ENCODE assay signal across 8 cellular contexts in genomic region chr10:119489572-119490326, GRCh38. TPM values are rescaled to one million over a fixed set of nuclear protein-coding genes. Genes with fewer than 3 reads are reported as not detected.
DNase-seq lines count a peak whose midpoint lies in the region; ATAC-seq, FAIRE-seq and TF ChIP-seq lines count a peak whose summit lies in the region.

No MANE protein-coding gene starts in this region.

- peak; percentile 77 for ATAC-seq in GM19463 (IDR thresholded peaks at IDR 0.05; ENCODE audit: unreplicated experiment)
- peak; percentile 82 for ATAC-seq in HG03571 (IDR thresholded peaks at IDR 0.05; ENCODE audit: unreplicated experiment)
- peak; percentile 92 for ATAC-seq in T-helper 17 cell
- ATAC-seq in K562 = peak; percentile 89

- H3K27ac ChIP-seq in DOHH2 (ENCODE audit: low read depth, low read length) = peak overlapping the region; percentile 18; the same call in 1 of the 2 replicates
- no peak overlapping the region for H3K27ac ChIP-seq in K562 (ENCODE audit: extremely low read depth, low read depth, low read length)

- BruUV-seq in K562 (replicated peaks; lab: Mats Ljungman, UMichigan) = no TSS peak

- H3K9me3 ChIP-seq in DOHH2 (ENCODE audit: control insufficient read depth, insufficient read depth, low read length) (no peaks in the 10 kb centered on the region), T-helper 17 cell (ENCODE audit: control insufficient read depth, low read length, poor library complexity, severe bottlenecking) (no peaks in the 10 kb centered on the region), K562 (replicated peaks; ENCODE audit: control insufficient read depth, insufficient read depth, low read depth, low read length) (no peaks in the 10 kb centered on the region)

- TF ChIP-seq RAD21 in K562 (CRISPR knock-in tag; conservative IDR thresholded peaks at IDR 0.05 in 1 of 2, IDR thresholded peaks at IDR 0.05 in 1 of 2) = peak; percentile 50 to 61

- DNase-seq in T-helper 17 cell (peak; percentile 25 to 42 (median 34)), K562 (ENCODE audit: extremely low read depth in 1 of 4, low spot score in 3 of 4) (peak; percentile 46 to 68 (median 63)), kidney epithelial cell (ENCODE audit: low read depth) (no peak), NCI-H187 treated with DMSO at 0.1 percent for 48 hours (lab: John Stamatoyannopoulos, UW) (no peak)
- peak in 2 of 3 experiments; percentile 43 to 44 for DNase-seq in stimulated activated CD4-positive, alpha-beta T cell treated with anti-CD3 and anti-CD28 coated beads, TNF-alpha, amount 100 ng/mL, for 4 hours (ENCODE audit: low read depth in 3 of 3)

- peak overlapping the region; percentile 78 for H2AFZ ChIP-seq in K562 (ENCODE audit: low read depth, low read length)

- H4K20me1 ChIP-seq in DOHH2 (ENCODE audit: control insufficient read depth, insufficient read depth, low read depth, low read length) = no peaks in the 10 kb centered on the region
- no peaks in the 10 kb centered on the region for H4K20me1 ChIP-seq in K562 (replicated peaks; ENCODE audit: control insufficient read depth, insufficient read depth, low read length)

- POLR2A ChIA-PET in K562 (lab: Yijun Ruan, JAX) = interaction anchor here (0.7 kb wide), 1 partner anchor 41 kb away, joined by 3 read pairs; no protein-coding TSS in a partner anchor

- peak overlapping the region; percentile 63 for H3K4me3 Mint-ChIP-seq in T-helper 17 cell

- in situ Hi-C loops in K562 (cut with MboI) = no loop called here

- H3K27me3 Mint-ChIP-seq in T-helper 17 cell = no peaks in the 10 kb centered on the region

- TF ChIP-seq EP300 in K562 (IDR thresholded peaks at IDR 0.05; ENCODE audit: low read length) = no peak

- H3K36me3 ChIP-seq in DOHH2 (ENCODE audit: control insufficient read depth, low read length) (no peaks in the 10 kb centered on the region), K562 (ENCODE audit: control insufficient read depth, insufficient read depth, low read length) (no peaks in the 10 kb centered on the region), kidney epithelial cell (ENCODE audit: control insufficient read depth, insufficient read depth, low read length) (no peaks in the 10 kb centered on the region)

- peak overlapping the region in 1 of 2 experiments; percentile 59; a peak in 2 of 4 replicates for H3K9ac ChIP-seq in K562 (ENCODE audit: insufficient read depth in 1 of 2, low read depth in 2 of 2, low read length in 2 of 2)

- TF ChIP-seq CTCF in DOHH2 (IDR thresholded peaks at IDR 0.05; ENCODE audit: low read depth, low read length, poor library complexity, severe bottlenecking) (peak; percentile 92), K562 (IDR thresholded peaks at IDR 0.05 in 2 of 3, conservative IDR thresholded peaks at IDR 0.05 in 1 of 3; ENCODE audit: insufficient read depth in 2 of 3, low read depth in 1 of 3, low read length in 3 of 3) (peak; percentile 57 to 84 (median 64)), kidney epithelial cell (IDR thresholded peaks at IDR 0.05; ENCODE audit: insufficient read depth, low read length, poor library complexity, severe bottlenecking) (peak; percentile 94)

- intact Hi-C loops in K562 (cut with micrococcal nuclease) = no loop called here

- no peak for FAIRE-seq in K562 (lab: Jason Lieb, UNC)

- H3K4me1 ChIP-seq in DOHH2 (ENCODE audit: control insufficient read depth, low read length) = peaks cover 16% of the 10 kb centered on the region
- peaks cover 0 to 5% of the 10 kb centered on the region in 2 experiments; a peak in 2 of 5 replicates for H3K4me1 ChIP-seq in K562 (replicated peaks in 1 of 2; ENCODE audit: control insufficient read depth in 2 of 2, insufficient read depth in 2 of 2, low read length in 2 of 2)

- no peaks in the 10 kb centered on the region; the same call in 1 of the 2 replicates for H3F3A ChIP-seq in DOHH2 (ENCODE audit: control insufficient read depth, insufficient read depth)

- CTCF ChIA-PET in K562 (lab: Yijun Ruan, JAX; ENCODE audit: low intra/inter-chr PET ratio) = interaction anchor here (0.6 kb wide), 1 partner anchor 85 kb away, joined by 3 read pairs; no protein-coding TSS in a partner anchor

- peak overlapping the region; percentile 81 for H3K4me3 ChIP-seq in DOHH2 (ENCODE audit: low read length)
- peak overlapping the region; percentile 34; the same call in 1 of the 2 replicates for H3K4me3 ChIP-seq in K562
- H3K4me3 ChIP-seq in kidney epithelial cell (ENCODE audit: low read depth, low read length) = peak overlapping the region; percentile 25

- H3K9me2 ChIP-seq in DOHH2 (replicated peaks; ENCODE audit: control insufficient read depth, low read length) = no peaks in the 10 kb centered on the region

- peaks cover 21% of the 10 kb centered on the region for H3K4me1 Mint-ChIP-seq in T-helper 17 cell

- TF ChIP-seq POLR2A in K562 (conservative IDR thresholded peaks at IDR 0.05) = no peak

- H3K27ac Mint-ChIP-seq in T-helper 17 cell = peak overlapping the region; percentile 87

- 0% methylated on average over 8 of the region's 19 CpGs for WGBS in K562 (ENCODE audit: insufficient coverage, low coverage, missing lambda C conversion rate)

- H3K4me2 ChIP-seq in DOHH2 (ENCODE audit: low read length) (peak overlapping the region; percentile 91), K562 (ENCODE audit: insufficient read depth, low read length) (peak overlapping the region; percentile 74; the same call in 1 of the 2 replicates)

- H3K9me1 ChIP-seq in K562 (ENCODE audit: control insufficient read depth, insufficient read depth, low read length) = no peaks in the 10 kb centered on the region

- H3K79me2 ChIP-seq in DOHH2 (ENCODE audit: control insufficient read depth, low read length) = no peaks in the 10 kb centered on the region
- no peaks in the 10 kb centered on the region for H3K79me2 ChIP-seq in K562 (ENCODE audit: control insufficient read depth, insufficient read depth, low read length)

- H3K36me3 Mint-ChIP-seq in T-helper 17 cell (ENCODE audit: low read depth) = no peaks in the 10 kb centered on the region

- H3K27me3 ChIP-seq in DOHH2 (ENCODE audit: control insufficient read depth, low read length) (no peaks in the 10 kb centered on the region), K562 (ENCODE audit: control insufficient read depth in 2 of 2, insufficient read depth in 2 of 2, low read length in 2 of 2) (no peaks in the 10 kb centered on the region), kidney epithelial cell (ENCODE audit: control insufficient read depth, insufficient read depth, low read length) (no peaks in the 10 kb centered on the region)

TF ChIP-seq in K562, 482 proteins besides CTCF, POLR2A, EP300 and RAD21 (continues in another document):
- TF ChIP-seq DEAF1 (CRISPR knock-in tag; IDR thresholded peaks at IDR 0.05) (0 out of 2 replicates have a peak, but pooled peaks have one; percentile 11), CC2D1A (IDR thresholded peaks at IDR 0.05) (0 out of 2 replicates have a peak, but pooled peaks have one; percentile 37), MAZ (CRISPR knock-in tag; conservative IDR thresholded peaks at IDR 0.05 in 1 of 2, IDR thresholded peaks at IDR 0.05 in 1 of 2) (peak in 1 of 2 experiments; percentile 37; a peak in 1 of 4 replicates), ZFP30 (CRISPR knock-in tag; IDR thresholded peaks at IDR 0.05; ENCODE audit: borderline replicate concordance) (no peak), MED1 (CRISPR knock-in tag; IDR thresholded peaks at IDR 0.05; ENCODE audit: borderline replicate concordance) (no peak), CTBP1 (IDR thresholded peaks at IDR 0.05; ENCODE audit: borderline replicate concordance) (peak; percentile 79; the same call in 1 of the 2 replicates), POLR2H (tag; IDR thresholded peaks at IDR 0.05; ENCODE audit: low read depth) (no peak), ZBTB7A (IDR thresholded peaks at IDR 0.05; ENCODE audit: borderline replicate concordance, control insufficient read depth, low read depth, low read length) (peak; percentile 78; the same call in 1 of the 2 replicates), NRF1 (conservative IDR thresholded peaks at IDR 0.05 in 1 of 2, IDR thresholded peaks at IDR 0.05 in 1 of 2) (peak; percentile 54), ELF1 (tag; IDR thresholded peaks at IDR 0.05) (peak; percentile 43; the same call in 1 of the 2 replicates)

RNA-seq across cellular contexts. Expression of gene RGS10, which starts 52.8 kb away (rescaled TPM):
- 100 to 1,000 TPM in 1 of 2 donors, 10 to 100 TPM in 1; 64.7 to 135 TPM for total RNA-seq in T-helper 17 cell
- 9.5 and 17.1 TPM in 2 replicates for total RNA-seq in K562 (2011; cell fraction: chromatin; rRNA removed; ENCODE audit: low replicate concordance)
- 9.5 and 11.8 TPM in 2 replicates for total RNA-seq in K562 (2011; cell fraction: nucleolus; rRNA removed)
- total RNA-seq in K562 (2011; cell fraction: nucleoplasm; rRNA removed) = 15.0 and 25.7 TPM in 2 replicates
- 47.6 and 61.8 TPM in 2 replicates for total RNA-seq in K562 (2014; rRNA removed)
- total RNA-seq in K562 (2014; rRNA removed; fragmentation: Illumina TruSeq; extraction: Trizol) = 67.5 and 76.1 TPM in 2 replicates
- total RNA-seq in K562 (2015; rRNA removed; fragmentation: Illumina TruSeq; extraction: Trizol) = 62.1 and 62.4 TPM in 2 replicates
- 56.6 and 59.1 TPM in 2 replicates for total RNA-seq in K562 (2021)
- 89.3 and 123 TPM in 2 replicates for polyA plus RNA-seq in K562 (2011; rRNA removed)
- polyA plus RNA-seq in K562 (2011; cell fraction: cytosol; rRNA removed) = 23.5 and 39.7 TPM in 2 replicates
- 17.6 and 25.4 TPM in 2 replicates for polyA plus RNA-seq in K562 (2011; cell fraction: nucleus; rRNA removed)
- 72.6 and 102 TPM in 2 replicates for polyA plus RNA-seq in K562 (2012)
- 81.1 and 91.4 TPM in 2 replicates for polyA plus RNA-seq in K562 (2014; fragmentation: Illumina TruSeq; extraction: Trizol)
- polyA plus RNA-seq in K562 (2014; fragmentation: Nextera tagmentation; extraction: Ambion mirVana) = 10 to 100 TPM; 31.9 to 43.7 TPM
- 79.2 and 104 TPM in 2 replicates for polyA plus RNA-seq in K562 (2014; rRNA removed)
- 48.6 and 52.8 TPM in 2 replicates for polyA minus RNA-seq in K562 (2011; rRNA and poly(A)+ RNA removed)
- 21.9 and 24.2 TPM in 2 replicates for polyA minus RNA-seq in K562 (2011; cell fraction: cytosol; rRNA and poly(A)+ RNA removed)
- 4.6 and 9.9 TPM in 2 replicates for polyA minus RNA-seq in K562 (2011; cell fraction: nucleus; rRNA and poly(A)+ RNA removed)
- total RNA-seq in kidney epithelial cell = 35.1 and 43.7 TPM in 2 replicates

Comparison
In these comparisons a context has a peak if more than half of its experiments do, and no peak if none do; other contexts are left out.
1. H3K4me3 ChIP-seq: peak in every context shown above with its lines; median percentile 81 in DOHH2; 34 in K562; 25 in kidney epithelial cell.
2. DNase-seq: peak in T-helper 17 cell (3 of 3), K562 (4 of 4) and stimulated activated CD4-positive, alpha-beta T cell treated with anti-CD3 and anti-CD28 coated beads, TNF-alpha, amount 100 ng/mL, for 4 hours (2 of 3); none in kidney epithelial cell (single experiment) and NCI-H187 treated with DMSO at 0.1 percent for 48 hours (single experiment).
3. Peak in every context shown above with its lines, with median percentiles within 50 percentile points of each other: CTCF ChIP-seq and ATAC-seq.